ENCODE assay signal across 8 cellular contexts in genomic region chr1:234771642-234772344, GRCh38.
DNase-seq lines count a peak whose midpoint lies in the region; ATAC-seq and TF ChIP-seq lines count a peak whose summit lies in the region.

No MANE protein-coding gene starts in this region.

- no peaks in the 10 kb centered on the region for H3K79me2 ChIP-seq in Loucy (ENCODE audit: insufficient read depth, low read length)

- no peaks in the 10 kb centered on the region for H3K9me2 ChIP-seq in Loucy (replicated peaks; ENCODE audit: low read depth, low read length)

- H3K9me3 ChIP-seq in Loucy (ENCODE audit: insufficient read depth, low read depth, low read length) (no peaks in the 10 kb centered on the region), muscle layer of duodenum (ENCODE audit: control insufficient read depth in 1 of 2, low read length in 2 of 2) (no peaks in the 10 kb centered on the region)

- H3K36me3 ChIP-seq in Loucy (ENCODE audit: insufficient read depth, low read length) (no peaks in the 10 kb centered on the region), muscle layer of duodenum (ENCODE audit: control insufficient read depth in 1 of 2, insufficient read depth in 2 of 2, low read length in 2 of 2) (no peaks in the 10 kb centered on the region)

- CTCF ChIA-PET in activated CD8-positive, alpha-beta T cell treated with anti-CD3 and anti-CD28 coated beads for 36 hours (lab: Charles Lee): interaction anchor here (1.0 to 2.3 kb wide), 8 partner anchors 9 to 312 kb away, joined by 3 to 8 read pairs (median 3); no protein-coding TSS in a partner anchor
- CTCF ChIA-PET in GM10248 (lab: Yijun Ruan, JAX): interaction anchor here (1.1 to 1.6 kb wide), 3 partner anchors 12 to 79 kb away, joined by 3 to 5 read pairs (median 4); no protein-coding TSS in a partner anchor

- peaks cover 3% of the 10 kb centered on the region for H3K9me3 Mint-ChIP-seq in activated CD8-positive, alpha-beta T cell treated with anti-CD3 and anti-CD28 coated beads for 36 hours

- peak overlapping the region; percentile 93 for H3K27ac Mint-ChIP-seq in activated CD8-positive, alpha-beta T cell treated with anti-CD3 and anti-CD28 coated beads for 36 hours

- TF ChIP-seq CTCF in Loucy (conservative IDR thresholded peaks at IDR 0.05; ENCODE audit: low read length) (no peak), GM10248 (IDR thresholded peaks at IDR 0.05; ENCODE audit: control extremely low read depth, extremely low read depth, low read depth, missing control alignments) (no peak)
- no peak for TF ChIP-seq CTCF in activated CD8-positive, alpha-beta T cell treated with anti-CD3 and anti-CD28 coated beads for 36 hours (IDR thresholded peaks at IDR 0.05)

- H3K4me1 ChIP-seq in Loucy (ENCODE audit: insufficient read depth, low read length, poor library complexity, severe bottlenecking) (peaks cover 55% of the 10 kb centered on the region), muscle layer of duodenum (ENCODE audit: control insufficient read depth in 1 of 2, insufficient read depth in 2 of 2, low read length in 2 of 2) (peaks cover 0 to 3% of the 10 kb centered on the region in 2 donors)

- H3K9ac ChIP-seq in Loucy (ENCODE audit: low read depth, low read length, poor library complexity, severe bottlenecking): peak overlapping the region; percentile 87

- POLR2A ChIA-PET in activated CD8-positive, alpha-beta T cell treated with anti-CD3 and anti-CD28 coated beads for 36 hours (lab: Charles Lee): interaction anchor here (0.6 to 2.6 kb wide), 14 partner anchors 9 to 304 kb away, joined by 3 to 18 read pairs (median 4); partner anchors contain the start of gene IRF2BP2
- POLR2A ChIA-PET in GM10248 (lab: Yijun Ruan, JAX): interaction anchor here (0.7 to 1.5 kb wide), 5 partner anchors 41 to 162 kb away, joined by 3 to 6 read pairs (median 4); partner anchors contain the start of gene IRF2BP2

- DNase-seq in Daoy (ENCODE audit: low read depth) (peak; percentile 45), T-helper 9 cell (no peak), GM10248 (ENCODE audit: extremely low spot score) (no peak), SW 1271 (lab: John Stamatoyannopoulos, UW) (no peak), iPS-NIHi7 (ENCODE audit: extremely low spot score) (no peak)
- no peak for DNase-seq in activated CD8-positive, alpha-beta T cell treated with anti-CD3 and anti-CD28 coated beads for 36 hours

- peaks cover 67% of the 10 kb centered on the region for H3K4me1 Mint-ChIP-seq in activated CD8-positive, alpha-beta T cell treated with anti-CD3 and anti-CD28 coated beads for 36 hours (ENCODE audit: low read depth)

- H3K4me3 ChIP-seq in Loucy (ENCODE audit: low read length, poor library complexity, severe bottlenecking) (peak overlapping the region; percentile 53), muscle layer of duodenum (ENCODE audit: low read depth in 1 of 2, low read length in 2 of 2) (peak overlapping the region in 1 of 2 donors; percentile 4)

- peaks cover 6% of the 10 kb centered on the region for H3K36me3 Mint-ChIP-seq in activated CD8-positive, alpha-beta T cell treated with anti-CD3 and anti-CD28 coated beads for 36 hours (ENCODE audit: low read depth)

- no peaks in the 10 kb centered on the region for H3K27me3 Mint-ChIP-seq in activated CD8-positive, alpha-beta T cell treated with anti-CD3 and anti-CD28 coated beads for 36 hours

- H4K20me1 ChIP-seq in Loucy (ENCODE audit: insufficient read depth, low read length, poor library complexity, severe bottlenecking): no peaks in the 10 kb centered on the region

- intact Hi-C loops in activated CD8-positive, alpha-beta T cell treated with anti-CD3 and anti-CD28 coated beads for 36 hours (cut with micrococcal nuclease): loop anchor here (1.0 kb wide), 1 partner anchor 72 kb away; no protein-coding TSS in a partner anchor

- H3K4me2 ChIP-seq in Loucy (ENCODE audit: low read depth, low read length, poor library complexity, severe bottlenecking): peak overlapping the region; percentile 85

- peak overlapping the region; percentile 17; the same call in 1 of the 2 replicates for H2AFZ ChIP-seq in Loucy (ENCODE audit: low read length)

- H3K4me3 Mint-ChIP-seq in activated CD8-positive, alpha-beta T cell treated with anti-CD3 and anti-CD28 coated beads for 36 hours: peak overlapping the region; percentile 57

- 0 out of 2 replicates have a peak, but pooled peaks cover 7% of the 10 kb centered on the region for H3F3A ChIP-seq in Loucy (ENCODE audit: low read depth)

- peak overlapping the region; percentile 76 for H3K27ac ChIP-seq in muscle layer of duodenum (ENCODE audit: low read length)

- H3K27me3 ChIP-seq in Loucy (ENCODE audit: insufficient read depth, low read length, poor library complexity, severe bottlenecking) (peaks cover 5% of the 10 kb centered on the region), muscle layer of duodenum (ENCODE audit: low read depth, low read length) (no peaks in the 10 kb centered on the region)

- ATAC-seq in activated CD8-positive, alpha-beta T cell treated with anti-CD3 and anti-CD28 coated beads for 36 hours: no peak
